21 cellular contexts compared by ENCODE assay signal in genomic region chr18:40692871-40693270, GRCh38.
DNase-seq lines count a peak whose midpoint lies in the region; ATAC-seq and TF ChIP-seq lines count a peak whose summit lies in the region.
"Had no signal": no experiment of that assay in that cellular context is flagged by ENCODE, and none has a peak within 500 bp of the region (broad histone marks: within the 10 kb centered on the region; RNA-seq: fewer than 3 reads in every experiment).

No MANE protein-coding gene starts in this region.

- no peaks in the 10 kb centered on the region for H3K36me3 ChIP-seq in IMR-90 (ENCODE audit: control insufficient read depth, insufficient read depth, low read length)
- H3K36me3 ChIP-seq in fibroblast of lung (ENCODE audit: control insufficient read depth, insufficient read depth, low read length) = no peaks in the 10 kb centered on the region

- H3K27me3 ChIP-seq in IMR-90 (ENCODE audit: control insufficient read depth, insufficient read depth, low read length) (no peaks in the 10 kb centered on the region; the same call in 1 of the 2 replicates), fibroblast of lung (ENCODE audit: control insufficient read depth, insufficient read depth, low read length) (no peaks in the 10 kb centered on the region)

- no CpG with 5 or more reads among the region's 3 CpGs for whole genome bisulfite sequencing in IMR-90 (ENCODE audit: extremely low coverage in 2 of 2, insufficient read length in 1 of 2), 2 experiments

- CTCF ChIA-PET in IMR-90 (lab: Yijun Ruan, JAX) = no interaction called here

- no peak overlapping the region for H3K4me3 Mint-ChIP-seq in stimulated activated memory B cell treated with anti-CD40 and anti-IgM and Interleukin-4, amounts not matched to agents 10 μg/mL and 1 μg/mL and 100 μg/mL, for 72 hours
- H3K4me3 Mint-ChIP-seq: B cell, CD14-positive monocyte had no signal

- ATAC-seq in IMR-90 (ENCODE audit: low read depth) = no peak
- ATAC-seq in HG02852 (IDR thresholded peaks at IDR 0.05; ENCODE audit: unreplicated experiment) = no peak
- ATAC-seq in HG02938 (IDR thresholded peaks at IDR 0.05; ENCODE audit: unreplicated experiment) = no peak
- no peak for ATAC-seq in stimulated activated memory B cell treated with anti-CD40 and anti-IgM and Interleukin-4, amounts not matched to agents 10 μg/mL and 1 μg/mL and 100 μg/mL, for 72 hours

- H3K27ac Mint-ChIP-seq in stimulated activated memory B cell treated with anti-CD40 and anti-IgM and Interleukin-4, amounts not matched to agents 10 μg/mL and 1 μg/mL and 100 μg/mL, for 72 hours = no peak overlapping the region
- H3K27ac Mint-ChIP-seq: B cell, CD14-positive monocyte had no signal

- H3K27ac ChIP-seq in IMR-90 (ENCODE audit: insufficient read depth, low read length) = no peak overlapping the region
- no peak overlapping the region for H3K27ac ChIP-seq in fibroblast of lung (ENCODE audit: insufficient read depth, low read length)
- H3K27ac ChIP-seq: PC-9, RWPE1 had no signal

- H2AK9ac ChIP-seq in IMR-90 (replicated peaks; ENCODE audit: low read depth, low read length, poor library complexity) = no peak overlapping the region

- H2BK5ac ChIP-seq in IMR-90 (ENCODE audit: low read depth, low read length, poor library complexity, severe bottlenecking) = no peak overlapping the region

- no peak overlapping the region for H4K8ac ChIP-seq in IMR-90 (ENCODE audit: low read depth in 2 of 2, low read length in 2 of 2)

- no peak overlapping the region for H3K14ac ChIP-seq in IMR-90 (replicated peaks; ENCODE audit: low read depth, low read length)

- H4K20me1 ChIP-seq in IMR-90 (ENCODE audit: insufficient read depth, low read length) (no peaks in the 10 kb centered on the region), fibroblast of lung (ENCODE audit: control insufficient read depth, extremely low read depth, insufficient read depth, low read length) (no peaks in the 10 kb centered on the region)

- H3K9ac ChIP-seq in IMR-90 (ENCODE audit: low read depth, low read length) = no peak overlapping the region
- no peak overlapping the region for H3K9ac ChIP-seq in fibroblast of lung (ENCODE audit: insufficient read depth, low read length)

- no peaks in the 10 kb centered on the region for H3K79me2 ChIP-seq in fibroblast of lung (ENCODE audit: control insufficient read depth, insufficient read depth, low read length)

- H3K56ac ChIP-seq in IMR-90 (ENCODE audit: extremely low read depth, insufficient read depth, low read length) = no peak overlapping the region

- H2AK5ac ChIP-seq in IMR-90 (ENCODE audit: low read depth, low read length) = no peak overlapping the region

- no peaks in the 10 kb centered on the region for H3K4me1 Mint-ChIP-seq in stimulated activated memory B cell treated with anti-CD40 and anti-IgM and Interleukin-4, amounts not matched to agents 10 μg/mL and 1 μg/mL and 100 μg/mL, for 72 hours
- H3K4me1 Mint-ChIP-seq: B cell, CD14-positive monocyte had no signal

- DNase-seq in IMR-90 (peak; percentile 40), amniotic epithelial cell (ENCODE audit: low read depth) (peak; percentile 37), fibroblast of lung (ENCODE audit: low read depth in 2 of 2) (peak; percentile 17 to 25), non-pigmented ciliary epithelial cell (ENCODE audit: low read depth) (peak; percentile 10)
- no peak for DNase-seq in activated CD4-positive, CD25-positive, alpha-beta regulatory T cell (lab: John Stamatoyannopoulos, UW)
- DNase-seq: Calu3, DMS79 treated with DMSO at 0.1 percent for 48 hours, KG1, MM.1S, NCI-H2029, NCI-H446, NCI-H524 treated with DMSO at 0.1 percent for 48 hours, NCI-H82, PC-9, SHP77 had no signal

- no peak for TF ChIP-seq POLR2A in IMR-90 (IDR thresholded peaks at IDR 0.05; ENCODE audit: low read depth, low read length)

- no peak overlapping the region for H3K4me3 ChIP-seq in IMR-90 (ENCODE audit: insufficient read depth, low read depth, low read length)
- H3K4me3 ChIP-seq in fibroblast of lung (replicated peaks in 1 of 4; ENCODE audit: control extremely low read depth in 1 of 4, insufficient read depth in 1 of 4, low read depth in 3 of 4, low read length in 4 of 4) = no peak overlapping the region
- H3K4me3 ChIP-seq: PC-9 had no signal

- no peaks in the 10 kb centered on the region for H3K79me1 ChIP-seq in IMR-90 (ENCODE audit: low read depth in 1 of 2, low read length in 2 of 2)

- no peak overlapping the region for H2BK15ac ChIP-seq in IMR-90 (ENCODE audit: low read depth, low read length)

- H2AFZ ChIP-seq in IMR-90 (replicated peaks; ENCODE audit: low read length, poor library complexity) (no peak overlapping the region), fibroblast of lung (ENCODE audit: low read length) (no peak overlapping the region)
- H2AFZ ChIP-seq: PC-9 had no signal

- H3K23ac ChIP-seq in IMR-90 (ENCODE audit: low read depth, low read length) = no peak overlapping the region

- intact Hi-C loops in IMR-90 (cut with micrococcal nuclease) = no loop called here

- H3K4ac ChIP-seq in IMR-90 (ENCODE audit: low read depth, low read length) = no peak overlapping the region

- H3K9me3 ChIP-seq in IMR-90 (ENCODE audit: control insufficient read depth, insufficient read depth, low read length) = no peaks in the 10 kb centered on the region
- no peaks in the 10 kb centered on the region for H3K9me3 ChIP-seq in fibroblast of lung (ENCODE audit: control insufficient read depth, insufficient read depth, low read depth, low read length)

- no TSS peak for BruUV-seq in IMR-90 (replicated peaks; lab: Mats Ljungman, UMichigan)

- no peak for TF ChIP-seq RAD21 in IMR-90 (IDR thresholded peaks at IDR 0.05; ENCODE audit: low read length)

- no peak overlapping the region for H3K4me2 ChIP-seq in IMR-90 (ENCODE audit: low read depth, low read length)
- H3K4me2 ChIP-seq in fibroblast of lung (ENCODE audit: extremely low read depth, insufficient read depth, low read length) = no peak overlapping the region
- H3K4me2 ChIP-seq: PC-9 had no signal

- no peak overlapping the region for H2BK20ac ChIP-seq in IMR-90 (ENCODE audit: low read depth, low read length)

- dilution Hi-C loops in IMR-90 (cut with HindIII; ENCODE audit: low sequenced_read_pairs, unreplicated experiment) = no loop called here

- no peaks in the 10 kb centered on the region for H3K27me3 Mint-ChIP-seq in stimulated activated memory B cell treated with anti-CD40 and anti-IgM and Interleukin-4, amounts not matched to agents 10 μg/mL and 1 μg/mL and 100 μg/mL, for 72 hours
- H3K27me3 Mint-ChIP-seq: B cell had no signal

- no peaks in the 10 kb centered on the region for H3K9me1 ChIP-seq in IMR-90 (ENCODE audit: insufficient read depth, low read length)

- H3K4me1 ChIP-seq in IMR-90 (ENCODE audit: control insufficient read depth, insufficient read depth, low read length) = no peaks in the 10 kb centered on the region
- no peaks in the 10 kb centered on the region for H3K4me1 ChIP-seq in fibroblast of lung (ENCODE audit: control insufficient read depth, extremely low read depth, insufficient read depth, low read length)

- TF ChIP-seq CTCF in IMR-90 (conservative IDR thresholded peaks at IDR 0.05; ENCODE audit: low read depth, low read length) = no peak
- TF ChIP-seq CTCF in fibroblast of lung (conservative IDR thresholded peaks at IDR 0.05 in 1 of 2, IDR thresholded peaks at IDR 0.05 in 1 of 2; ENCODE audit: low read depth in 1 of 2, low read length in 2 of 2) = no peak

- in situ Hi-C loops in IMR-90 (cut with MboI; ENCODE audit: low sequenced_read_pairs) = no loop called here

- POLR2A ChIA-PET in IMR-90 (lab: Charles Lee; ENCODE audit: unreplicated experiment) = no interaction called here

- H3K18ac ChIP-seq in IMR-90 (ENCODE audit: low read depth, low read length) = no peak overlapping the region

- H2BK120ac ChIP-seq in IMR-90 (ENCODE audit: low read depth, low read length) = no peak overlapping the region

- H4K91ac ChIP-seq in IMR-90 (ENCODE audit: insufficient read depth, low read depth, low read length) = no peak overlapping the region

- no peaks in the 10 kb centered on the region for H3K9me3 Mint-ChIP-seq in stimulated activated memory B cell treated with anti-CD40 and anti-IgM and Interleukin-4, amounts not matched to agents 10 μg/mL and 1 μg/mL and 100 μg/mL, for 72 hours

- H4K5ac ChIP-seq in IMR-90 (ENCODE audit: low read depth, low read length) = no peak overlapping the region

- no peaks in the 10 kb centered on the region for H3K36me3 Mint-ChIP-seq in stimulated activated memory B cell treated with anti-CD40 and anti-IgM and Interleukin-4, amounts not matched to agents 10 μg/mL and 1 μg/mL and 100 μg/mL, for 72 hours
- H3K36me3 Mint-ChIP-seq: CD14-positive monocyte had no signal

TF ChIP-seq in IMR-90, 13 proteins besides CTCF, POLR2A, EP300 and RAD21:
- TF ChIP-seq RCOR1 (IDR thresholded peaks at IDR 0.05; ENCODE audit: insufficient replicate concordance, low read length) (no peak), CEBPB (IDR thresholded peaks at IDR 0.05; ENCODE audit: low read depth, low read length) (no peak), FOS (IDR thresholded peaks at IDR 0.05; ENCODE audit: low read depth, low read length) (no peak), NFE2L2 (IDR thresholded peaks at IDR 0.05; ENCODE audit: low read depth, low read length) (no peak), BHLHE40 (IDR thresholded peaks at IDR 0.05; ENCODE audit: low read depth, low read length) (no peak)
- TF ChIP-seq, protein P1, sequence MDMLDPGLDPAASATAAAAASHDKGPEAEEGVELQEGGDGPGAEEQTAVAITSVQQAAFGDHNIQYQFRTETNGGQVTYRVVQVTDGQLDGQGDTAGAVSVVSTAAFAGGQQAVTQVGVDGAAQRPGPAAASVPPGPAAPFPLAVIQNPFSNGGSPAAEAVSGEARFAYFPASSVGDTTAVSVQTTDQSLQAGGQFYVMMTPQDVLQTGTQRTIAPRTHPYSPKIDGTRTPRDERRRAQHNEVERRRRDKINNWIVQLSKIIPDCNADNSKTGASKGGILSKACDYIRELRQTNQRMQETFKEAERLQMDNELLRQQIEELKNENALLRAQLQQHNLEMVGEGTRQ (IDR thresholded peaks at IDR 0.05; ENCODE audit: low read depth, low read length) = no peak

Comparison
In these comparisons a context has a peak if more than half of its experiments do, and no peak if none do; other contexts are left out.
1. DNase-seq: peak in IMR-90 (single experiment), amniotic epithelial cell (single experiment), fibroblast of lung (2 of 2) and non-pigmented ciliary epithelial cell (single experiment); none in activated CD4-positive, CD25-positive, alpha-beta regulatory T cell (0 of 4).